ENCODE assay signal across 1 cellular context in the genomic region with DNA sequence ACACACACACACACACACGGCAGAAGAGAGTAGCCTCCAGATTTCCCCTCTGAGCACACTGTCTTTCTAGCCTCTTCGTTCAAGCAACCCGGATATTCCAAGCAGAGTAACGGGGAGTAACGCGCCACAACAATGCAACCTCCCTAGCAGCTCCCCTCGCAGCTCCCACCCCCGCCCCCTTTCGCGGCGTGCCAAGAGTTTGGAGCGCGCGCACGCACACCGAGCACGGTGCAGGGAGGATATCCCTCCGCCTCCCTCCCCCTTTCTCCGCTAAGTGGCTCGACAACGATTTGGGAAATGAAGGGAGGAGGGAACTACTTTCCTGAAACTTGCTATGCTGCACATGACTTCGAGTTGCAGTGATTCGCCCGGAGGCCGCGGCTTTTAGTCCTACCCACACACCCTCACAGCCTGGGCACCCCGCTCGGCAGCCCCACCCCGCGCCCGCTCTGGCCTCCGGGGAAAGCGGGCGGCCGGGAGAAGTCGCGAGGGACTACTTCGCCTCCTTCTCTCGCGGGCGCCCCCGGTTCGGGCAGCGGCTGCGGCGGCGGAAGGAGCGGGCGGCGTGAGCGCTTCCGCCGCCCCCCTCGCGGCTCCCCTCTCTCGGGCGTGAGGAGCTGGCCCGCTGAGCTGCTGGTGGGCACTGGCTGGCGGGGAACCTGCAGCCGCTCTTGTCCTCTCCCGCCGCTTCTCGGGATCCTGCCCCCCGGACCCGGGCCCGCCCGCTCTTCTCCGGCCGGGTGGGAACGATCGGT.
TF ChIP-seq lines count a peak whose summit lies in the region.

No MANE protein-coding gene starts in this region.

TF ChIP-seq in SK-N-SH, 30 proteins besides CTCF, POLR2A, EP300 and RAD21 (continued from another document):
- TF ChIP-seq NFIC (IDR thresholded peaks at IDR 0.05; ENCODE audit: borderline replicate concordance) = peak; percentile 93
- peak; percentile 41; the same call in 1 of the 2 replicates for TF ChIP-seq SIN3A (IDR thresholded peaks at IDR 0.05; ENCODE audit: borderline replicate concordance, low read depth, low read length)
- TF ChIP-seq ELF1 (IDR thresholded peaks at IDR 0.05) = peak; percentile 47
- no peak for TF ChIP-seq EZH2phosphoT487 (IDR thresholded peaks at IDR 0.05; ENCODE audit: borderline replicate concordance, low read depth)
- TF ChIP-seq FOSL2 (IDR thresholded peaks at IDR 0.05; ENCODE audit: borderline replicate concordance, low read depth) = peak; percentile 28; the same call in 1 of the 2 replicates
- peak; percentile 97 for TF ChIP-seq CHD2 (IDR thresholded peaks at IDR 0.05; ENCODE audit: low read length, partially characterized antibody)
- peak; percentile 55 for TF ChIP-seq TAF1 (IDR thresholded peaks at IDR 0.05; ENCODE audit: borderline replicate concordance, low read depth, low read length)
- TF ChIP-seq RFX5 (IDR thresholded peaks at IDR 0.05; ENCODE audit: low read length) = 0 out of 2 replicates have a peak, but pooled peaks have one; percentile 16
- no peak; the same call in 1 of the 2 replicates for TF ChIP-seq MEF2A (IDR thresholded peaks at IDR 0.05; ENCODE audit: borderline replicate concordance, low read depth)
- TF ChIP-seq RXRA (IDR thresholded peaks at IDR 0.05; ENCODE audit: borderline replicate concordance, low read depth) = no peak
- TF ChIP-seq TCF12 (IDR thresholded peaks at IDR 0.05) = peak; percentile 43; the same call in 1 of the 2 replicates
- peak; percentile 92 for TF ChIP-seq MAX (IDR thresholded peaks at IDR 0.05; ENCODE audit: low read depth)
- TF ChIP-seq REST (IDR thresholded peaks at IDR 0.05; ENCODE audit: low read depth, low read length) = no peak
- TF ChIP-seq TEAD4 (IDR thresholded peaks at IDR 0.05; ENCODE audit: borderline replicate concordance, insufficient read depth) = peak; percentile 59
- TF ChIP-seq FOXM1 (IDR thresholded peaks at IDR 0.05; ENCODE audit: low read depth) = peak; percentile 77
- TF ChIP-seq NRF1 (IDR thresholded peaks at IDR 0.05; ENCODE audit: low read depth, low read length) = peak; percentile 46
- peak; percentile 45; the same call in 1 of the 2 replicates for TF ChIP-seq ZBTB33 (IDR thresholded peaks at IDR 0.05; ENCODE audit: borderline replicate concordance, low read depth)
- TF ChIP-seq MXI1 (IDR thresholded peaks at IDR 0.05; ENCODE audit: low read depth, low read length) = peak; percentile 84
- TF ChIP-seq, protein P1, sequence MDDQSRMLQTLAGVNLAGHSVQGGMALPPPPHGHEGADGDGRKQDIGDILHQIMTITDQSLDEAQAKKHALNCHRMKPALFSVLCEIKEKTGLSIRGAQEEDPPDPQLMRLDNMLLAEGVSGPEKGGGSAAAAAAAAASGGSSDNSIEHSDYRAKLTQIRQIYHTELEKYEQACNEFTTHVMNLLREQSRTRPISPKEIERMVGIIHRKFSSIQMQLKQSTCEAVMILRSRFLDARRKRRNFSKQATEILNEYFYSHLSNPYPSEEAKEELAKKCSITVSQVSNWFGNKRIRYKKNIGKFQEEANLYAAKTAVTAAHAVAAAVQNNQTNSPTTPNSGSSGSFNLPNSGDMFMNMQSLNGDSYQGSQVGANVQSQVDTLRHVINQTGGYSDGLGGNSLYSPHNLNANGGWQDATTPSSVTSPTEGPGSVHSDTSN (IDR thresholded peaks at IDR 0.05) = peak; percentile 83
- TF ChIP-seq, protein P2, sequence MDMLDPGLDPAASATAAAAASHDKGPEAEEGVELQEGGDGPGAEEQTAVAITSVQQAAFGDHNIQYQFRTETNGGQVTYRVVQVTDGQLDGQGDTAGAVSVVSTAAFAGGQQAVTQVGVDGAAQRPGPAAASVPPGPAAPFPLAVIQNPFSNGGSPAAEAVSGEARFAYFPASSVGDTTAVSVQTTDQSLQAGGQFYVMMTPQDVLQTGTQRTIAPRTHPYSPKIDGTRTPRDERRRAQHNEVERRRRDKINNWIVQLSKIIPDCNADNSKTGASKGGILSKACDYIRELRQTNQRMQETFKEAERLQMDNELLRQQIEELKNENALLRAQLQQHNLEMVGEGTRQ (IDR thresholded peaks at IDR 0.05; ENCODE audit: borderline replicate concordance, low read depth, low read length) = no peak
TF ChIP-seq in SK-N-SH: peak in this region for 20.
